26 cellular contexts compared by ENCODE assay signal in the genomic region with DNA sequence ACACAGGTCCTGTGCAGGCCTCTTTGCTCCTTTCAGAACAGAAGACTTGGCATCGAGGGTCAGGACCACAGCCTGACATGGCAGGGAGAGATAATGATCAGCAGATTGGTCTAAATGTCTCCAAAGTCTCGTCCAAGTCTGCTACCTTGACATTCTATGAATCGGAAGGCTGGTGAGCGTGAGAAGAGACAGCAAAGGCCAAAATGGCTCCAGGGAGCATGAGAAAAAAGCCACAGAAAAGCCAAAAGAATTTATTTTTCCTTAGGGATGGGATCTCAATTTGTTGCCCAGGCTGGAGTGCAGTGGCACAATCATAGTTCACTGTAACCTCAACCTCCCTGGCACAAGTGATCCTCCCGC. TPM values are rescaled to one million over a fixed set of nuclear protein-coding genes. Genes with fewer than 3 reads are reported as not detected.
DNase-seq lines count a peak whose midpoint lies in the region; ATAC-seq and TF ChIP-seq lines count a peak whose summit lies in the region.
"Had no signal": no experiment of that assay in that cellular context is flagged by ENCODE, and none has a peak within 500 bp of the region (broad histone marks: within the 10 kb centered on the region; RNA-seq: fewer than 3 reads in every experiment).

No MANE protein-coding gene starts in this region.

- no peak overlapping the region for H3K4me3 ChIP-seq in GM23248
- H3K4me3 ChIP-seq in PC-3 (ENCODE audit: low read length): no peak overlapping the region
- H3K4me3 ChIP-seq in smooth muscle cell: no peak overlapping the region
- H3K4me3 ChIP-seq in body of pancreas: no peak overlapping the region
- H3K4me3 ChIP-seq: A549, ascending aorta, gastrocnemius medialis, GM12878, lower lobe of right lung, SK-N-MC had no signal

- H3K9ac ChIP-seq in GM23248 (no peak overlapping the region), PC-3 (ENCODE audit: low read length) (no peak overlapping the region), smooth muscle cell (ENCODE audit: low read depth) (no peak overlapping the region)

- no peaks in the 10 kb centered on the region for H3K9me3 ChIP-seq in GM23248 (ENCODE audit: low read depth)
- H3K9me3 ChIP-seq in PC-3 (ENCODE audit: low read length): no peaks in the 10 kb centered on the region
- no peaks in the 10 kb centered on the region for H3K9me3 ChIP-seq in smooth muscle cell (replicated peaks; ENCODE audit: low read depth)
- H3K9me3 ChIP-seq in body of pancreas: no peaks in the 10 kb centered on the region
- H3K9me3 ChIP-seq: A549, ascending aorta, BE2C, gastrocnemius medialis, lower lobe of right lung had no signal

- peaks cover 6% of the 10 kb centered on the region for H3K9me3 Mint-ChIP-seq in glutamatergic neuron (ENCODE audit: unreplicated experiment)
- H3K9me3 Mint-ChIP-seq in stimulated activated effector memory CD8-positive, alpha-beta T cell treated with anti-CD3 and anti-CD28 coated beads, Interleukin-12 subunit alpha, Interleukin-12 subunit beta, amount 100 ng/mL, for 72 hours: no peaks in the 10 kb centered on the region
- H3K9me3 Mint-ChIP-seq: activated naive CD8-positive, alpha-beta T cell treated with anti-CD3 and anti-CD28 coated beads, Interleukin-2, amount 10 ng/mL, durations not matched to agents 7 days and 5 days; activated T-cell treated with anti-CD3 and anti-CD28 coated beads, Interleukin-2, amount 50 U/mL, for 4 hours; natural killer cell treated with Interleukin-12 subunit alpha and Interleukin-12 subunit beta and Interleukin-15 and Interleukin-18, amount 100 ng/mL, for 72 hours; stimulated activated memory B cell treated with anti-CD40 and anti-IgM and Interleukin-4, amounts not matched to agents 10 μg/mL and 1 μg/mL and 100 μg/mL, for 72 hours; type B pancreatic cell had no signal

- POLR2A ChIA-PET in PC-3 (lab: Charles Lee; ENCODE audit: unreplicated experiment): no interaction called here

- no TSS peak for BruUV-seq in PC-3 (replicated peaks; lab: Mats Ljungman, UMichigan)

- H3K4me1 Mint-ChIP-seq in glutamatergic neuron (ENCODE audit: low read depth, unreplicated experiment): no peaks in the 10 kb centered on the region
- peaks cover 12% of the 10 kb centered on the region for H3K4me1 Mint-ChIP-seq in stimulated activated effector memory CD8-positive, alpha-beta T cell treated with anti-CD3 and anti-CD28 coated beads, Interleukin-12 subunit alpha, Interleukin-12 subunit beta, amount 100 ng/mL, for 72 hours
- H3K4me1 Mint-ChIP-seq: activated CD8-positive, alpha-beta memory T cell treated with anti-CD3 and anti-CD28 coated beads, Interleukin-2, amount 10 ng/mL, durations not matched to agents 7 days and 5 days had no signal

- peak overlapping the region; percentile 46 for H3K4me3 Mint-ChIP-seq in glutamatergic neuron (ENCODE audit: unreplicated experiment)
- no peak overlapping the region for H3K4me3 Mint-ChIP-seq in stimulated activated effector memory CD8-positive, alpha-beta T cell treated with anti-CD3 and anti-CD28 coated beads, Interleukin-12 subunit alpha, Interleukin-12 subunit beta, amount 100 ng/mL, for 72 hours
- H3K4me3 Mint-ChIP-seq: activated CD8-positive, alpha-beta memory T cell treated with anti-CD3 and anti-CD28 coated beads, Interleukin-2, amount 10 ng/mL, durations not matched to agents 7 days and 5 days; activated naive CD8-positive, alpha-beta T cell treated with anti-CD3 and anti-CD28 coated beads, Interleukin-2, amount 10 ng/mL, durations not matched to agents 7 days and 5 days; activated T-cell treated with anti-CD3 and anti-CD28 coated beads, Interleukin-2, amount 50 U/mL, for 4 hours; natural killer cell treated with Interleukin-12 subunit alpha and Interleukin-12 subunit beta and Interleukin-15 and Interleukin-18, amount 100 ng/mL, for 72 hours; stimulated activated memory B cell treated with anti-CD40 and anti-IgM and Interleukin-4, amounts not matched to agents 10 μg/mL and 1 μg/mL and 100 μg/mL, for 72 hours; T-helper 17 cell; type B pancreatic cell had no signal

- no peak for DNase-seq in GM23248
- DNase-seq in PC-3: no peak
- DNase-seq in glutamatergic neuron: no peak
- no peak for DNase-seq in SW 1271 (lab: John Stamatoyannopoulos, UW)
- DNase-seq in stimulated activated effector memory CD8-positive, alpha-beta T cell treated with anti-CD3 and anti-CD28 coated beads, Interleukin-12 subunit alpha, Interleukin-12 subunit beta, amount 100 ng/mL, for 72 hours (ENCODE audit: low spot score in 2 of 2): no peak
- DNase-seq in smooth muscle cell (lab: John Stamatoyannopoulos, UW; ENCODE audit: unreplicated experiment): no peak
- no peak for DNase-seq in body of pancreas
- DNase-seq: activated CD4-positive, alpha-beta T cell treated with anti-CD3 and anti-CD28 coated beads, Interleukin-2, amount 50 U/mL, for 4 hours; activated CD8-positive, alpha-beta memory T cell treated with anti-CD3 and anti-CD28 coated beads, Interleukin-2, amount 10 ng/mL, durations not matched to agents 7 days and 5 days; activated gamma-delta T cell; activated naive CD8-positive, alpha-beta T cell treated with anti-CD3 and anti-CD28 coated beads, Interleukin-2, amount 10 ng/mL, durations not matched to agents 7 days and 5 days; activated T-cell treated with anti-CD3 and anti-CD28 coated beads, Interleukin-2, amount 50 U/mL, for 4 hours; BE2C; gastrocnemius medialis; lower lobe of right lung; stimulated activated CD4-positive, alpha-beta T cell treated with anti-CD3 and anti-CD28 coated beads, Interleukin-15, amount 100 ng/mL, for 24 hours; T-helper 17 cell had no signal

- H3K4me2 ChIP-seq in GM23248 (ENCODE audit: unreplicated experiment) (no peak overlapping the region), PC-3 (ENCODE audit: low read length) (no peak overlapping the region), smooth muscle cell (no peak overlapping the region)
- H3K4me2 ChIP-seq: A549 had no signal

- no peak overlapping the region for H3K27ac Mint-ChIP-seq in glutamatergic neuron (ENCODE audit: unreplicated experiment)
- no peak overlapping the region for H3K27ac Mint-ChIP-seq in stimulated activated effector memory CD8-positive, alpha-beta T cell treated with anti-CD3 and anti-CD28 coated beads, Interleukin-12 subunit alpha, Interleukin-12 subunit beta, amount 100 ng/mL, for 72 hours
- H3K27ac Mint-ChIP-seq: activated CD8-positive, alpha-beta memory T cell treated with anti-CD3 and anti-CD28 coated beads, Interleukin-2, amount 10 ng/mL, durations not matched to agents 7 days and 5 days; activated naive CD8-positive, alpha-beta T cell treated with anti-CD3 and anti-CD28 coated beads, Interleukin-2, amount 10 ng/mL, durations not matched to agents 7 days and 5 days; natural killer cell treated with Interleukin-12 subunit alpha and Interleukin-12 subunit beta and Interleukin-15 and Interleukin-18, amount 100 ng/mL, for 72 hours; stimulated activated memory B cell treated with anti-CD40 and anti-IgM and Interleukin-4, amounts not matched to agents 10 μg/mL and 1 μg/mL and 100 μg/mL, for 72 hours; T-helper 17 cell; type B pancreatic cell had no signal

- H3K36me3 ChIP-seq in GM23248 (ENCODE audit: low read depth) (no peaks in the 10 kb centered on the region), PC-3 (ENCODE audit: low read depth, low read length) (no peaks in the 10 kb centered on the region), smooth muscle cell (ENCODE audit: low read depth) (no peaks in the 10 kb centered on the region), body of pancreas (replicated peaks in 1 of 2; ENCODE audit: insufficient read depth in 1 of 2, low read depth in 2 of 2) (no peaks in the 10 kb centered on the region)
- H3K36me3 ChIP-seq: ascending aorta, BE2C, gastrocnemius medialis, lower lobe of right lung had no signal

- no peaks in the 10 kb centered on the region for H3K79me2 ChIP-seq in GM23248 (ENCODE audit: insufficient read depth)
- no peaks in the 10 kb centered on the region for H3K79me2 ChIP-seq in PC-3 (ENCODE audit: low read length)
- no peaks in the 10 kb centered on the region for H3K79me2 ChIP-seq in smooth muscle cell (ENCODE audit: low read depth)

- H3K27me3 Mint-ChIP-seq in glutamatergic neuron (ENCODE audit: unreplicated experiment): peaks cover 4% of the 10 kb centered on the region

- H3K9me2 ChIP-seq in GM23248 (ENCODE audit: insufficient read depth): no peaks in the 10 kb centered on the region
- no peaks in the 10 kb centered on the region for H3K9me2 ChIP-seq in PC-3 (replicated peaks; ENCODE audit: low read length)

- CTCF ChIA-PET in PC-3 (lab: Charles Lee): interaction anchor here (0.7 to 1.4 kb wide), 6 partner anchors 32 to 310 kb away, joined by 4 to 8 read pairs (median 4); a partner anchor contains a TSS

- H3K27ac ChIP-seq in 22Rv1: peak overlapping the region; percentile 97
- H3K27ac ChIP-seq in GM23248: peak overlapping the region; percentile 49
- H3K27ac ChIP-seq in PC-3 (ENCODE audit: low read length): peak overlapping the region; percentile 44
- no peak overlapping the region for H3K27ac ChIP-seq in smooth muscle cell (ENCODE audit: low read depth)
- peak overlapping the region in 2 of 4 donors; percentile 40 to 50 for H3K27ac ChIP-seq in body of pancreas
- H3K27ac ChIP-seq: A549, ascending aorta, gastrocnemius medialis, lower lobe of right lung, SK-N-MC had no signal

- no peak for TF ChIP-seq CTCF in 22Rv1 (IDR thresholded peaks at IDR 0.05)
- no peak for TF ChIP-seq CTCF in PC-3 (conservative IDR thresholded peaks at IDR 0.05; ENCODE audit: low read depth, low read length)
- TF ChIP-seq CTCF in glutamatergic neuron (IDR thresholded peaks at IDR 0.05; ENCODE audit: partially characterized antibody, unreplicated experiment): no peak
- no peak for TF ChIP-seq CTCF in smooth muscle cell (IDR thresholded peaks at IDR 0.05; ENCODE audit: borderline replicate concordance, insufficient read depth, poor library complexity, severe bottlenecking)
- TF ChIP-seq CTCF in body of pancreas (IDR thresholded peaks at IDR 0.05): no peak

- H3F3A ChIP-seq in GM23248 (ENCODE audit: insufficient read depth) (peaks cover 7% of the 10 kb centered on the region; the same call in 1 of the 2 replicates), PC-3 (ENCODE audit: low read length, unreplicated experiment) (no peaks in the 10 kb centered on the region), smooth muscle cell (ENCODE audit: low read depth) (no peaks in the 10 kb centered on the region)

- ATAC-seq in PC-3 (no peak), body of pancreas (no peak)
- no peak for ATAC-seq in stimulated activated effector memory CD8-positive, alpha-beta T cell treated with anti-CD3 and anti-CD28 coated beads, Interleukin-12 subunit alpha, Interleukin-12 subunit beta, amount 100 ng/mL, for 72 hours
- ATAC-seq: activated CD4-positive, CD25-positive, alpha-beta regulatory T cell treated with anti-CD3 and anti-CD28 coated beads, Interleukin-2, amount 50 U/mL, for 24 hours; activated CD8-positive, alpha-beta memory T cell treated with anti-CD3 and anti-CD28 coated beads, Interleukin-2, amount 10 ng/mL, durations not matched to agents 7 days and 5 days; natural killer cell treated with Interleukin-12 subunit alpha and Interleukin-12 subunit beta and Interleukin-15 and Interleukin-18, amount 100 ng/mL, for 72 hours; stimulated activated memory B cell treated with anti-CD40 and anti-IgM and Interleukin-4, amounts not matched to agents 10 μg/mL and 1 μg/mL and 100 μg/mL, for 72 hours had no signal

- WGBS in GM23248 (ENCODE audit: low coverage in 1 of 2, low lambda C conversion rate in 2 of 2, missing lambda C conversion rate in 2 of 2), 2 experiments: 66 to 75% methylated on average over 4 to 5 of the region's 5 CpGs
- 83% methylated on average over 5 of the region's 5 CpGs for WGBS in smooth muscle cell (ENCODE audit: low lambda C conversion rate)
- WGBS in body of pancreas, 2 donors: 63 to 64% methylated on average over 4 to 5 of the region's 5 CpGs

- in situ Hi-C loops in GM23248 (cut with MboI): no loop called here

- no peaks in the 10 kb centered on the region for H4K20me1 ChIP-seq in GM23248 (ENCODE audit: insufficient read depth)
- no peaks in the 10 kb centered on the region for H4K20me1 ChIP-seq in PC-3 (ENCODE audit: low read length)
- no peaks in the 10 kb centered on the region for H4K20me1 ChIP-seq in smooth muscle cell (ENCODE audit: low read depth)

- H3K36me3 Mint-ChIP-seq in glutamatergic neuron (ENCODE audit: unreplicated experiment): no peaks in the 10 kb centered on the region
- H3K36me3 Mint-ChIP-seq in stimulated activated effector memory CD8-positive, alpha-beta T cell treated with anti-CD3 and anti-CD28 coated beads, Interleukin-12 subunit alpha, Interleukin-12 subunit beta, amount 100 ng/mL, for 72 hours: no peaks in the 10 kb centered on the region
- H3K36me3 Mint-ChIP-seq: activated CD8-positive, alpha-beta memory T cell treated with anti-CD3 and anti-CD28 coated beads, Interleukin-2, amount 10 ng/mL, durations not matched to agents 7 days and 5 days; activated naive CD8-positive, alpha-beta T cell treated with anti-CD3 and anti-CD28 coated beads, Interleukin-2, amount 10 ng/mL, durations not matched to agents 7 days and 5 days; natural killer cell treated with Interleukin-12 subunit alpha and Interleukin-12 subunit beta and Interleukin-15 and Interleukin-18, amount 100 ng/mL, for 72 hours; stimulated activated memory B cell treated with anti-CD40 and anti-IgM and Interleukin-4, amounts not matched to agents 10 μg/mL and 1 μg/mL and 100 μg/mL, for 72 hours; type B pancreatic cell had no signal

- no peak for TF ChIP-seq POLR2A in body of pancreas (IDR thresholded peaks at IDR 0.05)

- intact Hi-C loops in PC-3 (cut with micrococcal nuclease): loop anchor here (2.0 to 5.0 kb wide), 2 partner anchors 29 to 66 kb away; no protein-coding TSS in a partner anchor
- intact Hi-C loops in body of pancreas (cut with DNase I): loop anchor here (10.0 kb wide), 1 partner anchor 121 kb away; a partner anchor contains a TSS

- no peaks in the 10 kb centered on the region for H3K27me3 ChIP-seq in GM23248 (replicated peaks; ENCODE audit: insufficient read depth)
- no peaks in the 10 kb centered on the region for H3K27me3 ChIP-seq in PC-3 (ENCODE audit: low read length)
- H3K27me3 ChIP-seq in smooth muscle cell (ENCODE audit: low read depth): peaks cover 3% of the 10 kb centered on the region
- H3K27me3 ChIP-seq in body of pancreas: no peaks in the 10 kb centered on the region
- H3K27me3 ChIP-seq: ascending aorta, BE2C had no signal

- no peak overlapping the region for H2AFZ ChIP-seq in GM23248
- H2AFZ ChIP-seq in PC-3 (ENCODE audit: low read length): peak overlapping the region; percentile 43; the same call in 1 of the 2 replicates
- H2AFZ ChIP-seq in smooth muscle cell (ENCODE audit: low read depth): no peak overlapping the region

- H3K4me1 ChIP-seq in GM23248 (ENCODE audit: insufficient read depth): peaks cover 14% of the 10 kb centered on the region
- H3K4me1 ChIP-seq in PC-3 (ENCODE audit: insufficient read depth, low read length): peaks cover 9% of the 10 kb centered on the region
- H3K4me1 ChIP-seq in smooth muscle cell (ENCODE audit: low read depth): no peaks in the 10 kb centered on the region
- peaks cover 20% of the 10 kb centered on the region for H3K4me1 ChIP-seq in body of pancreas
- H3K4me1 ChIP-seq: ascending aorta, BE2C, gastrocnemius medialis had no signal

RNA-seq across cellular contexts. Expression of a gene that starts 32.3 kb away (rescaled TPM):
- total RNA-seq in GM23248 (2014; rRNA removed; shearing (Covaris generic)): 10.2 and 11.8 TPM in 2 replicates
- polyA plus RNA-seq in GM23248 (2016; fragmentation: Nextera tagmentation; extraction: Ambion mirVana) (6.0 and 7.1 TPM in 2 replicates), smooth muscle cell (4.2 and 5.2 TPM in 2 replicates)
- total RNA-seq in PC-3 (2014; rRNA removed) (8.5 and 19.3 TPM in 2 replicates), glutamatergic neuron (ENCODE audit: unreplicated experiment) (1.6 TPM), smooth muscle cell (3.8 and 6.9 TPM in 2 replicates), body of pancreas (10 to 100 TPM; 12.7 to 30.3 TPM)
